ENCODE assay signal across 17 cellular contexts in the genomic region with DNA sequence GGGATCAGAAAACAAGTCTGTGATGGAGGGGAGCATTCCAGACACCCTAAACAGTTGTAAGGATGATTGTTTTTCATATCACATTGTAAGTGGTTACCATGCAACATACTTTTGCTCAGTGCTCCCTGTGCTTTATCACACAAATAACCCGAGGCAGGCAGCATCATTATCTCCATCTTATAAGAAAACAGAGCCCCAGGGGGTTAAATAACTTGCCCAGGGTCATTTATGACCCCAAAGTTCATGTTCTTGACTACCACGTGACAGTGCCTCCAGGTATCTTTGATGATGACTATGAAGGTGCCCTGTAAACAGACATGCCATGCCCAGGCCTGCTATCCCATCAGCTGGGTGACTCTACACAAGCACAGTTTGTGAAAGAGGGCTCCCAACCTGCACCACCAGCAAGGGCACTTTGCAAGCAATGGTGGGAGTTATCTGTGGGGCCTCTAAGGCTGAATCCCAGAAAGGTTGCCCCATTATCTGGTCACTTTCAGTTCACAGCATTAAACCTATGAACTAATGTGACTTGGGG. TPM values are rescaled to one million over a fixed set of nuclear protein-coding genes. Genes with fewer than 3 reads are reported as not detected.
A peak's percentile ranks its signal among the peaks of the same experiment; 100 is the strongest.
DNase-seq lines count a peak whose midpoint lies in the region; ATAC-seq and TF ChIP-seq lines count a peak whose summit lies in the region.
"Had no signal": no experiment of that assay in that cellular context is flagged by ENCODE, and none has a peak within 500 bp of the region (broad histone marks: within the 10 kb centered on the region; RNA-seq: fewer than 3 reads in every experiment).

No MANE protein-coding gene starts in this region.

- H3K79me2 ChIP-seq in hepatocyte (no peaks in the 10 kb centered on the region), Karpas-422 (ENCODE audit: low read length) (no peaks in the 10 kb centered on the region)

- H3K27ac ChIP-seq in CD4-positive, alpha-beta T cell (ENCODE audit: low read depth, low read length), result no peak overlapping the region
- peak overlapping the region; percentile 60 for H3K27ac ChIP-seq in hepatocyte
- H3K27ac ChIP-seq in Karpas-422 (ENCODE audit: low read length), result no peak overlapping the region
- H3K27ac ChIP-seq: BLaER1, KMS-11 had no signal

- CTCF ChIA-PET in activated CD4-positive, alpha-beta T cell treated with anti-CD3 and anti-CD28 coated beads, Interleukin-2, amount 10 ng/mL, durations not matched to agents 7 days and 5 days (lab: Charles Lee), result interaction anchor here (0.6 to 1.0 kb wide), 2 partner anchors 27 to 126 kb away, joined by 3 to 4 read pairs; no protein-coding TSS in a partner anchor
- CTCF ChIA-PET in CD4-positive, alpha-beta T cell (lab: Charles Lee), result no interaction called here

- H4K20me1 ChIP-seq in hepatocyte (ENCODE audit: insufficient read depth, poor library complexity, severe bottlenecking), result no peaks in the 10 kb centered on the region
- no peaks in the 10 kb centered on the region for H4K20me1 ChIP-seq in Karpas-422 (ENCODE audit: insufficient read depth, low read depth, low read length)
- H4K20me1 ChIP-seq: BLaER1 had no signal

- H3K27me3 ChIP-seq in CD4-positive, alpha-beta T cell (ENCODE audit: control insufficient read depth, insufficient read depth, low read length), result no peaks in the 10 kb centered on the region
- no peaks in the 10 kb centered on the region for H3K27me3 ChIP-seq in hepatocyte
- H3K27me3 ChIP-seq in Karpas-422 (ENCODE audit: low read length), result no peaks in the 10 kb centered on the region
- H3K27me3 ChIP-seq: BLaER1, MG63 had no signal

- H3K4me2 ChIP-seq in hepatocyte (peak overlapping the region; percentile 16), Karpas-422 (ENCODE audit: low read depth, low read length, poor library complexity, severe bottlenecking) (no peak overlapping the region)
- H3K4me2 ChIP-seq: BLaER1, KMS-11 had no signal

- H3K4me1 Mint-ChIP-seq in activated CD4-positive, alpha-beta T cell treated with anti-CD3 and anti-CD28 coated beads, Interleukin-2, amount 10 ng/mL, durations not matched to agents 7 days and 5 days, result peaks cover 66% of the 10 kb centered on the region
- peaks cover 54% of the 10 kb centered on the region for H3K4me1 Mint-ChIP-seq in CD4-positive, alpha-beta T cell (ENCODE audit: low read depth)
- H3K4me1 Mint-ChIP-seq: H9 had no signal

- no peak for DNase-seq in activated CD4-positive, alpha-beta T cell treated with anti-CD3 and anti-CD28 coated beads, Interleukin-2, amount 10 ng/mL, durations not matched to agents 7 days and 5 days
- DNase-seq in activated CD4-positive, alpha-beta T cell treated with anti-CD3 and anti-CD28 coated beads for 4 hours, result no peak
- no peak for DNase-seq in CD4-positive, alpha-beta T cell
- DNase-seq in activated naive CD4-positive, alpha-beta T cell treated with anti-CD3 and anti-CD28 coated beads, Interleukin-2, amount 50 U/mL, for 72 hours (ENCODE audit: low spot score in 2 of 2), result no peak
- DNase-seq in hepatocyte (ENCODE audit: low spot score) (no peak), SW480 (ENCODE audit: low spot score) (no peak), SK-N-DZ (ENCODE audit: low spot score) (no peak), Karpas-422 (no peak)
- DNase-seq: DND-41, H9, MG63, NCI-H1105 treated with DMSO at 0.1 percent for 48 hours, NCI-H187 treated with DMSO at 0.1 percent for 48 hours, NCI-H69 had no signal

- POLR2A ChIA-PET in activated CD4-positive, alpha-beta T cell treated with anti-CD3 and anti-CD28 coated beads, Interleukin-2, amount 10 ng/mL, durations not matched to agents 7 days and 5 days (lab: Charles Lee), result no interaction called here
- POLR2A ChIA-PET in CD4-positive, alpha-beta T cell (lab: Charles Lee), result interaction anchor here (0.9 to 2.2 kb wide), 3 partner anchors 9 to 105 kb away, joined by 3 to 7 read pairs (median 4); partner anchors contain the start of genes GNPDA1, NDFIP1 and RNF14

- ATAC-seq in CD4-positive, alpha-beta T cell (ENCODE audit: poor library complexity), result no peak
- ATAC-seq in activated naive CD4-positive, alpha-beta T cell treated with anti-CD3 and anti-CD28 coated beads, Interleukin-2, amount 50 U/mL, for 72 hours, result no peak
- ATAC-seq: GM12878 had no signal

- H2AFZ ChIP-seq in hepatocyte (no peak overlapping the region), Karpas-422 (ENCODE audit: low read length) (no peak overlapping the region)

- 53% methylated on average over 2 of the region's 2 CpGs for WGBS in hepatocyte (ENCODE audit: low lambda C conversion rate, missing lambda C conversion rate)

- no peaks in the 10 kb centered on the region for H3K27me3 Mint-ChIP-seq in activated CD4-positive, alpha-beta T cell treated with anti-CD3 and anti-CD28 coated beads, Interleukin-2, amount 10 ng/mL, durations not matched to agents 7 days and 5 days
- no peaks in the 10 kb centered on the region for H3K27me3 Mint-ChIP-seq in CD4-positive, alpha-beta T cell

- no peak overlapping the region for H3K9ac ChIP-seq in Karpas-422 (ENCODE audit: low read length)
- H3K9ac ChIP-seq: BLaER1, KMS-11 had no signal

- no peaks in the 10 kb centered on the region for H3K9me2 ChIP-seq in hepatocyte (replicated peaks; ENCODE audit: insufficient read depth)
- no peaks in the 10 kb centered on the region for H3K9me2 ChIP-seq in Karpas-422 (replicated peaks; ENCODE audit: insufficient read depth, low read length)

- no peak overlapping the region for H3K4me3 ChIP-seq in hepatocyte
- no peak overlapping the region for H3K4me3 ChIP-seq in Karpas-422 (ENCODE audit: low read length)
- H3K4me3 ChIP-seq: BLaER1, GM12878, MG63 had no signal

- intact Hi-C loops in CD4-positive, alpha-beta T cell (cut with DNase I, micrococcal nuclease), result no loop called here

- no peaks in the 10 kb centered on the region for H3K9me3 ChIP-seq in CD4-positive, alpha-beta T cell (ENCODE audit: control insufficient read depth, low read length)
- H3K9me3 ChIP-seq in hepatocyte (ENCODE audit: low read depth) (no peaks in the 10 kb centered on the region), Karpas-422 (ENCODE audit: low read length) (no peaks in the 10 kb centered on the region)
- H3K9me3 ChIP-seq: BLaER1, MG63 had no signal

- H3K36me3 Mint-ChIP-seq in activated CD4-positive, alpha-beta T cell treated with anti-CD3 and anti-CD28 coated beads, Interleukin-2, amount 10 ng/mL, durations not matched to agents 7 days and 5 days (ENCODE audit: low read depth), result peaks cover 72% of the 10 kb centered on the region
- peaks cover 63% of the 10 kb centered on the region for H3K36me3 Mint-ChIP-seq in CD4-positive, alpha-beta T cell (ENCODE audit: low read depth)
- H3K36me3 Mint-ChIP-seq in activated naive CD4-positive, alpha-beta T cell treated with anti-CD3 and anti-CD28 coated beads, Interleukin-2, amount 50 U/mL, for 72 hours, result peaks cover 34 to 76% of the 10 kb centered on the region in 2 donors

- H3K36me3 ChIP-seq in hepatocyte (replicated peaks; ENCODE audit: insufficient read depth, low read depth), result no peaks in the 10 kb centered on the region
- H3K36me3 ChIP-seq in Karpas-422 (ENCODE audit: insufficient read depth, low read length), result peaks cover 34% of the 10 kb centered on the region

- H3K27ac Mint-ChIP-seq in activated CD4-positive, alpha-beta T cell treated with anti-CD3 and anti-CD28 coated beads, Interleukin-2, amount 10 ng/mL, durations not matched to agents 7 days and 5 days, result peak overlapping the region; percentile 17
- peak overlapping the region; percentile 56 for H3K27ac Mint-ChIP-seq in CD4-positive, alpha-beta T cell
- peak overlapping the region; percentile 74 to 82 for H3K27ac Mint-ChIP-seq in activated naive CD4-positive, alpha-beta T cell treated with anti-CD3 and anti-CD28 coated beads, Interleukin-2, amount 50 U/mL, for 72 hours

- H3K4me3 Mint-ChIP-seq in activated CD4-positive, alpha-beta T cell treated with anti-CD3 and anti-CD28 coated beads, Interleukin-2, amount 10 ng/mL, durations not matched to agents 7 days and 5 days, result no peak overlapping the region
- no peak overlapping the region for H3K4me3 Mint-ChIP-seq in CD4-positive, alpha-beta T cell
- H3K4me3 Mint-ChIP-seq: H9 had no signal

- H3K4me1 ChIP-seq in hepatocyte (ENCODE audit: insufficient read depth) (peaks cover 10% of the 10 kb centered on the region), Karpas-422 (ENCODE audit: low read length) (peaks cover 15% of the 10 kb centered on the region)

- peaks cover 5% of the 10 kb centered on the region for H3K9me3 Mint-ChIP-seq in activated CD4-positive, alpha-beta T cell treated with anti-CD3 and anti-CD28 coated beads, Interleukin-2, amount 10 ng/mL, durations not matched to agents 7 days and 5 days
- no peaks in the 10 kb centered on the region for H3K9me3 Mint-ChIP-seq in CD4-positive, alpha-beta T cell
- H3K9me3 Mint-ChIP-seq in activated naive CD4-positive, alpha-beta T cell treated with anti-CD3 and anti-CD28 coated beads, Interleukin-2, amount 50 U/mL, for 72 hours, result peaks cover 3 to 4% of the 10 kb centered on the region in 2 donors

- TF ChIP-seq CTCF in CD4-positive, alpha-beta T cell (IDR thresholded peaks at IDR 0.05), result no peak
- TF ChIP-seq CTCF in hepatocyte (IDR thresholded peaks at IDR 0.05; ENCODE audit: poor library complexity), result no peak

RNA-seq across cellular contexts. Expression of gene GNPDA1, which starts 9.5 kb away (rescaled TPM):
- 10 to 100 TPM; 34.4 to 36.1 TPM for total RNA-seq in activated CD4-positive, alpha-beta T cell treated with anti-CD3 and anti-CD28 coated beads, Interleukin-2, amount 10 ng/mL, durations not matched to agents 7 days and 5 days
- total RNA-seq in CD4-positive, alpha-beta T cell, result 1 to 10 TPM; 5.8 to 6.6 TPM
- total RNA-seq in activated naive CD4-positive, alpha-beta T cell treated with anti-CD3 and anti-CD28 coated beads, Interleukin-2, amount 50 U/mL, for 72 hours, result 100 to 1,000 TPM; 162 to 166 TPM
- 106 and 126 TPM in 2 replicates for total RNA-seq in hepatocyte
- polyA plus RNA-seq in hepatocyte, result 85.3 and 97.3 TPM in 2 replicates
- 82.7 and 117 TPM in 2 replicates for polyA plus RNA-seq in SK-N-DZ (2014; cell fraction: cytosol; rRNA removed)
- 60.2 and 64.3 TPM in 2 replicates for polyA plus RNA-seq in SK-N-DZ (2014; cell fraction: nucleus; rRNA removed)
- total RNA-seq in Karpas-422 (2014; rRNA removed; shearing (Covaris generic); ENCODE audit: low replicate concordance), result 45.0 and 50.5 TPM in 2 replicates

RNA-seq across cellular contexts. Expression of gene RNF14, which starts 34.4 kb away (rescaled TPM):
- 10 to 100 TPM; 28.8 to 33.7 TPM for total RNA-seq in activated CD4-positive, alpha-beta T cell treated with anti-CD3 and anti-CD28 coated beads, Interleukin-2, amount 10 ng/mL, durations not matched to agents 7 days and 5 days
- 10 to 100 TPM in 1 of 2 experiments, 1 to 10 TPM in 1; 8.9 to 10.7 TPM for total RNA-seq in CD4-positive, alpha-beta T cell
- 10 to 100 TPM; 29.4 to 38.5 TPM for total RNA-seq in activated naive CD4-positive, alpha-beta T cell treated with anti-CD3 and anti-CD28 coated beads, Interleukin-2, amount 50 U/mL, for 72 hours
- 53.0 and 57.8 TPM in 2 replicates for total RNA-seq in hepatocyte
- polyA plus RNA-seq in hepatocyte, result 48.2 and 52.6 TPM in 2 replicates
- polyA plus RNA-seq in SK-N-DZ (2014; cell fraction: cytosol; rRNA removed), result 26.3 and 31.2 TPM in 2 replicates
- 17.5 and 22.5 TPM in 2 replicates for polyA plus RNA-seq in SK-N-DZ (2014; cell fraction: nucleus; rRNA removed)
- 38.0 and 41.9 TPM in 2 replicates for total RNA-seq in Karpas-422 (2014; rRNA removed; shearing (Covaris generic); ENCODE audit: low replicate concordance)

RNA-seq across cellular contexts. Expression of gene PCDH12, which starts 45.3 kb away (rescaled TPM):
- under 1 TPM; 0.73 to 0.82 TPM for total RNA-seq in activated CD4-positive, alpha-beta T cell treated with anti-CD3 and anti-CD28 coated beads, Interleukin-2, amount 10 ng/mL, durations not matched to agents 7 days and 5 days
- not detected for total RNA-seq in CD4-positive, alpha-beta T cell
- under 1 TPM; 0.60 to 0.73 TPM for total RNA-seq in activated naive CD4-positive, alpha-beta T cell treated with anti-CD3 and anti-CD28 coated beads, Interleukin-2, amount 50 U/mL, for 72 hours
- total RNA-seq in hepatocyte, result 1.1 and 4.5 TPM in 2 replicates
- 0.06 and 0.42 TPM in 2 replicates for polyA plus RNA-seq in hepatocyte
- polyA plus RNA-seq in SK-N-DZ (2014; cell fraction: cytosol; rRNA removed), result 0.03 TPM in 1 of 2 replicates, not detected in the other
- polyA plus RNA-seq in SK-N-DZ (2014; cell fraction: nucleus; rRNA removed), result 0.04 TPM in 1 of 2 replicates, not detected in the other
- total RNA-seq in Karpas-422 (2014; rRNA removed; shearing (Covaris generic); ENCODE audit: low replicate concordance), result not detected in 2 replicates
- total RNA-seq: H9 had no signal

Comparison
In these comparisons a context has a peak if more than half of its experiments do, and no peak if none do; other contexts are left out.
1. H3K27ac Mint-ChIP-seq: peak in every context shown above with its lines; median percentile 78 in activated naive CD4-positive, alpha-beta T cell treated with anti-CD3 and anti-CD28 coated beads, Interleukin-2, amount 50 U/mL, for 72 hours; 56 in CD4-positive, alpha-beta T cell; 17 in activated CD4-positive, alpha-beta T cell treated with anti-CD3 and anti-CD28 coated beads, Interleukin-2, amount 10 ng/mL, durations not matched to agents 7 days and 5 days.